8 cellular contexts compared by ENCODE assay signal in genomic region chr4:39526810-39527295, GRCh38. TPM values are rescaled to one million over a fixed set of nuclear protein-coding genes. Genes with fewer than 3 reads are reported as not detected.
DNase-seq lines count a peak whose midpoint lies in the region; ATAC-seq, FAIRE-seq and TF ChIP-seq lines count a peak whose summit lies in the region.

No MANE protein-coding gene starts in this region.

- H3K9me3 ChIP-seq in cardiac muscle cell (ENCODE audit: low read depth) (no peaks in the 10 kb centered on the region), MM.1S (replicated peaks; ENCODE audit: insufficient read depth, low read length) (no peaks in the 10 kb centered on the region), adipocyte (ENCODE audit: control insufficient read depth, low read length) (peaks cover 3% of the 10 kb centered on the region), kidney (ENCODE audit: control insufficient read depth in 1 of 2, low read length in 2 of 2) (no peaks in the 10 kb centered on the region)

- no peaks in the 10 kb centered on the region for H4K20me1 ChIP-seq in MM.1S (ENCODE audit: insufficient read depth, low read length)

- DNase-seq in cardiac muscle cell (ENCODE audit: low read depth in 1 of 2, low spot score in 1 of 2) (no peak), left cardiac atrium (no peak), MM.1S (peak; percentile 9), adipocyte (ENCODE audit: low read depth) (no peak), kidney (no peak), foreskin melanocyte (no peak)
- peak; percentile 4 for DNase-seq in stimulated activated CD8-positive, alpha-beta memory T cell treated with anti-CD3 and anti-CD28 coated beads, Interleukin-12 subunit alpha, Interleukin-12 subunit beta, amount 100 ng/mL, for 4 hours (ENCODE audit: low read depth)

- peak overlapping the region; percentile 86 for H2AFZ ChIP-seq in MM.1S (ENCODE audit: low read length)

- TF ChIP-seq CTCF in cardiac muscle cell (IDR thresholded peaks at IDR 0.05; ENCODE audit: low read depth, low read length) (no peak), MM.1S (IDR thresholded peaks at IDR 0.05; ENCODE audit: low read length) (no peak), kidney (IDR thresholded peaks at IDR 0.05; ENCODE audit: borderline replicate concordance, extremely low read depth, insufficient read depth) (no peak)

- peak overlapping the region; percentile 70; the same call in 1 of the 2 replicates for H3K9ac ChIP-seq in MM.1S (ENCODE audit: low read length)
- H3K9ac ChIP-seq in adipocyte (ENCODE audit: low read length): peak overlapping the region; percentile 95
- peak overlapping the region; percentile 80 to 94 for H3K9ac ChIP-seq in kidney (ENCODE audit: low read length in 2 of 2)

- intact Hi-C loops in left cardiac atrium (cut with DNase I) (loop anchor here in 1 of 2 donors (1.0 to 5.0 kb wide), 2 partner anchors 112 to 450 kb away; partner anchors contain the start of gene PDS5A), kidney (cut with DNase I) (no loop called here)

- H3F3A ChIP-seq in MM.1S (ENCODE audit: insufficient read depth, low read length): no peaks in the 10 kb centered on the region

- no peak for ATAC-seq in left cardiac atrium
- ATAC-seq in GM19324 (IDR thresholded peaks at IDR 0.05; ENCODE audit: low FRiP score, unreplicated experiment): no peak

- peak overlapping the region; percentile 74 for H3K4me2 ChIP-seq in MM.1S (ENCODE audit: low read depth, low read length)

- peaks cover 3% of the 10 kb centered on the region for H3K36me3 ChIP-seq in cardiac muscle cell
- no peaks in the 10 kb centered on the region for H3K36me3 ChIP-seq in MM.1S (replicated peaks; ENCODE audit: insufficient read depth, low read length)
- no peaks in the 10 kb centered on the region for H3K36me3 ChIP-seq in adipocyte (ENCODE audit: control insufficient read depth, insufficient read depth, low read length, severe bottlenecking)
- H3K36me3 ChIP-seq in kidney (ENCODE audit: control insufficient read depth in 1 of 2, insufficient read depth in 2 of 2, low read length in 2 of 2): no peaks in the 10 kb centered on the region

- H3K27me3 ChIP-seq in cardiac muscle cell (no peaks in the 10 kb centered on the region), MM.1S (replicated peaks; ENCODE audit: insufficient read depth, low read length) (no peaks in the 10 kb centered on the region), adipocyte (replicated peaks; ENCODE audit: control insufficient read depth, insufficient read depth, low read length) (no peaks in the 10 kb centered on the region)

- H3K4me3 ChIP-seq in cardiac muscle cell: peak overlapping the region; percentile 73
- peak overlapping the region; percentile 88 for H3K4me3 ChIP-seq in MM.1S (ENCODE audit: low read length)
- H3K4me3 ChIP-seq in adipocyte (ENCODE audit: low read length): peak overlapping the region; percentile 93
- H3K4me3 ChIP-seq in kidney (ENCODE audit: low read length in 2 of 2): peak overlapping the region; percentile 91 to 95

- H3K4me1 ChIP-seq in cardiac muscle cell (ENCODE audit: low read depth): no peaks in the 10 kb centered on the region
- no peaks in the 10 kb centered on the region for H3K4me1 ChIP-seq in MM.1S (ENCODE audit: low read length)
- peaks cover 34% of the 10 kb centered on the region for H3K4me1 ChIP-seq in adipocyte (ENCODE audit: control insufficient read depth, insufficient read depth, low read length)
- peaks cover 5% of the 10 kb centered on the region in 2 donors for H3K4me1 ChIP-seq in kidney (ENCODE audit: control insufficient read depth in 1 of 2, insufficient read depth in 1 of 2, low read depth in 1 of 2, low read length in 2 of 2)

- peaks cover 17% of the 10 kb centered on the region; the same call in 1 of the 2 replicates for H3K79me2 ChIP-seq in MM.1S (ENCODE audit: low read length)

- H3K9me2 ChIP-seq in MM.1S (replicated peaks; ENCODE audit: insufficient read depth, low read length): no peaks in the 10 kb centered on the region

- H3K27ac ChIP-seq in cardiac muscle cell: peak overlapping the region; percentile 96
- no peak overlapping the region; the same call in 1 of the 2 replicates for H3K27ac ChIP-seq in MM.1S (ENCODE audit: low read length)
- peak overlapping the region; percentile 80 to 98 for H3K27ac ChIP-seq in kidney (ENCODE audit: low read depth in 2 of 2, low read length in 2 of 2)

- FAIRE-seq in kidney (lab: Jason Lieb, UNC): no peak

RNA-seq across cellular contexts. Expression of gene UGDH, which starts 0.4 kb away (rescaled TPM):
- 26.1 and 51.2 TPM in 2 replicates for total RNA-seq in cardiac muscle cell
- polyA plus RNA-seq in cardiac muscle cell: 69.2 and 85.6 TPM in 2 replicates
- total RNA-seq in left cardiac atrium: 10 to 100 TPM; 28.7 to 40.6 TPM
- 79.4 TPM for total RNA-seq in kidney
- 28.2 TPM for polyA plus RNA-seq in kidney (ENCODE audit: insufficient read depth, low read depth, low replicate concordance)

Comparison
In these comparisons a context has a peak if more than half of its experiments do, and no peak if none do; other contexts are left out.
1. DNase-seq: peak in MM.1S (single experiment) and stimulated activated CD8-positive, alpha-beta memory T cell treated with anti-CD3 and anti-CD28 coated beads, Interleukin-12 subunit alpha, Interleukin-12 subunit beta, amount 100 ng/mL, for 4 hours (single experiment); none in cardiac muscle cell (0 of 2), left cardiac atrium (single experiment), adipocyte (single experiment), kidney (single experiment) and foreskin melanocyte (single experiment).
2. Peak in every context shown above with its lines, with median percentiles within 50 percentile points of each other: H3K4me3 ChIP-seq and H3K9ac ChIP-seq.